In the genomic region with DNA sequence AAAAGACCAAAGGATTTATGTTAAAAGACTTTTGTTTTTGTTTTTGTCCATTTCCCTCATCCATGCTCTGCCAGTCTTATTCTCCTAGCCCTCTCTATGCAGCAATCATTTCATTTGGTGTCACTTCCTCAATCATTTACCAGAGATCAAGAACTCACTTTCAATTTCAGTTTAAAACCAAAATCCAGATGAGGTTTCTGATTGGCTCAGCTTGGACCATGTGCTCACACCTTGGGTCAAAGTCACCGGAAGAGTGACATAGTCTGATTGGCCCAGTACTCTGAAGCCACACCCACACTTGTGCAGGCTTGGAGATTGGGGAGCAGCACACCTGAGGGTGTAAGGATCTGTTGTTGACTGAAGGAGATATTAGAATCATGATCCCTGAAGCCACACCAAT, we compare ENCODE assay signal across 8 cellular contexts.
DNase-seq lines count a peak whose midpoint lies in the region; ATAC-seq and TF ChIP-seq lines count a peak whose summit lies in the region.

No MANE protein-coding gene starts in this region.

- peak; percentile 69 for ATAC-seq in GM18868 (IDR thresholded peaks at IDR 0.05; ENCODE audit: unreplicated experiment)
- peak; percentile 86 for ATAC-seq in GM21825 (IDR thresholded peaks at IDR 0.05; ENCODE audit: unreplicated experiment)
- ATAC-seq in effector memory CD8-positive, alpha-beta T cell (replicated peaks): peak; percentile 75

- no peaks in the 10 kb centered on the region for H3K9me3 Mint-ChIP-seq in effector memory CD8-positive, alpha-beta T cell

- peak overlapping the region; percentile 72 for H2AFZ ChIP-seq in MM.1S (ENCODE audit: low read length)

- no peaks in the 10 kb centered on the region for H3K79me2 ChIP-seq in MM.1S (ENCODE audit: low read length)

- H3K4me1 Mint-ChIP-seq in effector memory CD8-positive, alpha-beta T cell (ENCODE audit: low read depth in 2 of 2): peaks cover 5 to 8% of the 10 kb centered on the region in 2 donors

- no peaks in the 10 kb centered on the region for H4K20me1 ChIP-seq in MM.1S (ENCODE audit: insufficient read depth, low read length)

- no peaks in the 10 kb centered on the region for H3K27me3 Mint-ChIP-seq in effector memory CD8-positive, alpha-beta T cell

- DNase-seq in MM.1S (peak; percentile 92), suprapubic skin (ENCODE audit: low spot score in 2 of 2) (no peak), SW480 (ENCODE audit: low spot score) (no peak), HK-2 (ENCODE audit: unreplicated experiment) (no peak), NCI-H774 (lab: John Stamatoyannopoulos, UW) (no peak)
- peak; percentile 21 to 42 (median 24) for DNase-seq in effector memory CD8-positive, alpha-beta T cell

- H3K9me3 ChIP-seq in MM.1S (replicated peaks; ENCODE audit: insufficient read depth, low read length) (no peaks in the 10 kb centered on the region), suprapubic skin (no peaks in the 10 kb centered on the region)

- H3K9me2 ChIP-seq in MM.1S (replicated peaks; ENCODE audit: insufficient read depth, low read length): no peaks in the 10 kb centered on the region

- H3K4me1 ChIP-seq in MM.1S (ENCODE audit: low read length) (peaks cover 11% of the 10 kb centered on the region), suprapubic skin (peaks cover 19% of the 10 kb centered on the region)

- H3F3A ChIP-seq in MM.1S (ENCODE audit: insufficient read depth, low read length): peaks cover 14% of the 10 kb centered on the region

- 60% methylated on average over 1 of the region's 1 CpG for WGBS in suprapubic skin

- H3K4me3 Mint-ChIP-seq in effector memory CD8-positive, alpha-beta T cell: no peak overlapping the region

- TF ChIP-seq EP300 in suprapubic skin (IDR thresholded peaks at IDR 0.05): no peak

- no peak overlapping the region; the same call in 1 of the 2 replicates for H3K9ac ChIP-seq in MM.1S (ENCODE audit: low read length)

- peak overlapping the region; percentile 69 for H3K4me2 ChIP-seq in MM.1S (ENCODE audit: low read depth, low read length)

- no peaks in the 10 kb centered on the region for H3K36me3 Mint-ChIP-seq in effector memory CD8-positive, alpha-beta T cell (ENCODE audit: insufficient read depth)

- no peak overlapping the region for H3K27ac Mint-ChIP-seq in effector memory CD8-positive, alpha-beta T cell

- no peak for TF ChIP-seq CTCF in MM.1S (IDR thresholded peaks at IDR 0.05; ENCODE audit: low read length)
- TF ChIP-seq CTCF in suprapubic skin (IDR thresholded peaks at IDR 0.05): no peak

- H3K27ac ChIP-seq in MM.1S (ENCODE audit: low read length) (peak overlapping the region; percentile 70; the same call in 1 of the 2 replicates), suprapubic skin (peak overlapping the region; percentile 36)

- H3K27me3 ChIP-seq in MM.1S (replicated peaks; ENCODE audit: insufficient read depth, low read length): no peaks in the 10 kb centered on the region
- H3K27me3 ChIP-seq in suprapubic skin: no peaks in the 10 kb centered on the region

- no peaks in the 10 kb centered on the region for H3K36me3 ChIP-seq in MM.1S (replicated peaks; ENCODE audit: insufficient read depth, low read length)
- H3K36me3 ChIP-seq in suprapubic skin: no peaks in the 10 kb centered on the region

- TF ChIP-seq POLR2A in suprapubic skin (IDR thresholded peaks at IDR 0.05): no peak

- H3K4me3 ChIP-seq in MM.1S (ENCODE audit: low read length): peak overlapping the region; percentile 58
- peak overlapping the region; percentile 31 for H3K4me3 ChIP-seq in suprapubic skin

Comparison
In these comparisons a context has a peak if more than half of its experiments do, and no peak if none do; other contexts are left out.
1. DNase-seq: peak in MM.1S (single experiment) and effector memory CD8-positive, alpha-beta T cell (3 of 3); none in suprapubic skin (0 of 2), SW480 (single experiment), HK-2 (single experiment) and NCI-H774 (single experiment).
2. Peak in every context shown above with its lines, with median percentiles within 50 percentile points of each other: ATAC-seq.